ENCODE assay signal across 24 cellular contexts in the genomic region with DNA sequence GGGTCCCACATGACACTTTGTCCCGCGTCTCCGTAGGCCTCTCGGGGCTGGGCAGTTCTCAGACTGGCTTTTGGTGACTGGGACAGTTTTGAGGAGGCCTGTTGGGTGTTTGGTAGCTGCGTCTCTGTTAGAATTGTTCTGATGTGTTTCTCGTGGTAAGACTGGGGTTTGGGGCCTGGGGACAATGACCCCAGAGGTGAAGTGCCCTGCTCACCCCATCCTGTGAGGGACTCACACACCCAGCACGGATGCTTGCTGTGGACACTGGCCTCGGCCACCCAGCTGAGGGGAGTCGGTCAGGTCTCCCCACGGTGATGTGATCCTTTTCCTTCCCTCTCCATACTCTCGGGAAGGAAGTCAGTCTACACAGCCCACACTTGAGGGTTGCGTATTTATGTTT.
"Had no signal": no experiment of that assay in that cellular context is flagged by ENCODE, and none has a peak within 500 bp of the region (broad histone marks: within the 10 kb centered on the region; RNA-seq: fewer than 3 reads in every experiment).

No MANE protein-coding gene starts in this region.

- H3K27ac ChIP-seq: breast epithelium, colonic mucosa, heart left ventricle, left lung, parathyroid adenoma, upper lobe of left lung had no signal

- H3K36me3 ChIP-seq: breast epithelium, colonic mucosa, heart left ventricle, left lung, upper lobe of left lung had no signal

- H3K79me2 ChIP-seq: parathyroid adenoma had no signal

- H3K4me1 ChIP-seq: colonic mucosa, parathyroid adenoma had no signal

- H3K9me3 ChIP-seq: breast epithelium, colonic mucosa, heart left ventricle, left lung, upper lobe of left lung had no signal

- H2AFZ ChIP-seq: parathyroid adenoma had no signal

- ATAC-seq: esophagus mucosa; heart left ventricle; left lung; right cardiac atrium; SK-N-SH treated with all-trans-retinoic acid at 6 μM for 48 hours; stimulated activated naive CD8-positive, alpha-beta T cell treated with anti-CD3 and anti-CD28 coated beads, Interleukin-15, Interleukin-2, amounts not matched to agents 100 U/mL and 50 U/mL, for 24 hours had no signal

- H3K27me3 ChIP-seq: breast epithelium, colonic mucosa, upper lobe of left lung had no signal

- H3K4me3 Mint-ChIP-seq: activated CD4-positive, alpha-beta memory T cell treated with anti-CD3 and anti-CD28 coated beads, Interleukin-2, amount 10 ng/mL, durations not matched to agents 7 days and 5 days; activated CD4-positive, alpha-beta T cell treated with anti-CD3 and anti-CD28 coated beads, Interleukin-2, amount 10 ng/mL, durations not matched to agents 7 days and 5 days; activated naive CD4-positive, alpha-beta T cell treated with anti-CD3 and anti-CD28 coated beads, Interleukin-2, amount 50 U/mL, for 24 hours; central memory CD8-positive, alpha-beta T cell; nephron had no signal

- DNase-seq: activated CD4-positive, alpha-beta memory T cell treated with anti-CD3 and anti-CD28 coated beads, Interleukin-2, amount 10 ng/mL, durations not matched to agents 7 days and 5 days; activated CD4-positive, alpha-beta T cell treated with anti-CD3 and anti-CD28 coated beads, Interleukin-2, amount 10 ng/mL, durations not matched to agents 7 days and 5 days; activated CD4-positive, CD25-positive, alpha-beta regulatory T cell treated with anti-CD3 and anti-CD28 coated beads, Interleukin-2, amount 50 U/mL, for 72 hours; activated CD8-positive, alpha-beta memory T cell treated with anti-CD3 and anti-CD28 coated beads, Interleukin-2, amount 50 U/mL, for 48 hours; activated T-cell treated with anti-CD3 and anti-CD28 coated beads, Interleukin-2, amount 50 U/mL, for 48 hours; colonic mucosa; foreskin fibroblast; kidney glomerular epithelial cell; stimulated activated CD4-positive, alpha-beta T cell treated with anti-CD3 and anti-CD28 coated beads, Interleukin-12 subunit alpha, Interleukin-12 subunit beta, amount 100 ng/mL, for 4 hours; stimulated activated CD4-positive, alpha-beta T cell treated with anti-CD3 and anti-CD28 coated beads, Interleukin-4, amount 100 ng/mL, for 1 hour; stimulated activated naive CD8-positive, alpha-beta T cell treated with anti-CD3 and anti-CD28 coated beads, Interleukin-15, Interleukin-2, amounts not matched to agents 100 U/mL and 50 U/mL, for 24 hours; T-helper 2 cell had no signal

- H3K27ac Mint-ChIP-seq: activated CD4-positive, alpha-beta memory T cell treated with anti-CD3 and anti-CD28 coated beads, Interleukin-2, amount 10 ng/mL, durations not matched to agents 7 days and 5 days; activated CD4-positive, alpha-beta T cell treated with anti-CD3 and anti-CD28 coated beads, Interleukin-2, amount 10 ng/mL, durations not matched to agents 7 days and 5 days; activated naive CD4-positive, alpha-beta T cell treated with anti-CD3 and anti-CD28 coated beads, Interleukin-2, amount 50 U/mL, for 24 hours; activated T-helper 2 cell treated with anti-CD3 and anti-CD28 coated beads, Interferon-gamma antibody, Interleukin-2, Interleukin-4, amounts not matched to agents 10 μg/mL and 5 μg/mL and 100 μg/mL, durations not matched to agents 14 hours and 24 hours and 36 hours; nephron had no signal

- H3K4me3 ChIP-seq: breast epithelium, colonic mucosa, heart left ventricle, left lung, upper lobe of left lung had no signal

- H3K4me1 Mint-ChIP-seq: nephron had no signal

- H3K36me3 Mint-ChIP-seq: activated naive CD4-positive, alpha-beta T cell treated with anti-CD3 and anti-CD28 coated beads, Interleukin-2, amount 50 U/mL, for 24 hours had no signal

- H3K9me3 Mint-ChIP-seq: activated CD4-positive, alpha-beta memory T cell treated with anti-CD3 and anti-CD28 coated beads, Interleukin-2, amount 10 ng/mL, durations not matched to agents 7 days and 5 days; activated CD4-positive, alpha-beta T cell treated with anti-CD3 and anti-CD28 coated beads, Interleukin-2, amount 10 ng/mL, durations not matched to agents 7 days and 5 days; activated naive CD4-positive, alpha-beta T cell treated with anti-CD3 and anti-CD28 coated beads, Interleukin-2, amount 50 U/mL, for 24 hours; activated T-helper 2 cell treated with anti-CD3 and anti-CD28 coated beads, Interferon-gamma antibody, Interleukin-2, Interleukin-4, amounts not matched to agents 10 μg/mL and 5 μg/mL and 100 μg/mL, durations not matched to agents 14 hours and 24 hours and 36 hours; central memory CD8-positive, alpha-beta T cell; nephron had no signal

- H3K9ac ChIP-seq: parathyroid adenoma had no signal
